Comparison of ENCODE assay signal across 8 cellular contexts in genomic region chr1:15304708-15305326, GRCh38. TPM values are rescaled to one million over a fixed set of nuclear protein-coding genes. Genes with fewer than 3 reads are reported as not detected.
DNase-seq lines count a peak whose midpoint lies in the region; ATAC-seq and TF ChIP-seq lines count a peak whose summit lies in the region.

No MANE protein-coding gene starts in this region.

- peaks cover 7% of the 10 kb centered on the region for H3K27me3 Mint-ChIP-seq in activated T-cell treated with anti-CD3 and anti-CD28 coated beads, Interleukin-2, amount 50 U/mL, for 4 hours (ENCODE audit: low read depth)

- TF ChIP-seq CTCF in OCI-LY7 (conservative IDR thresholded peaks at IDR 0.05; ENCODE audit: low read length) (peak; percentile 98), fibroblast of villous mesenchyme (IDR thresholded peaks at IDR 0.05; ENCODE audit: insufficient read depth, low read depth, low read length) (peak; percentile 87), ovary (IDR thresholded peaks at IDR 0.05) (peak; percentile 68 to 78 (median 77)), tibial artery (IDR thresholded peaks at IDR 0.05) (peak; percentile 71 to 81)

- H2AFZ ChIP-seq in OCI-LY7 (ENCODE audit: low read length) = no peak overlapping the region

- peak; percentile 63 to 74 for ATAC-seq in activated T-cell treated with anti-CD3 and anti-CD28 coated beads, Interleukin-2, amount 50 U/mL, for 4 hours
- ATAC-seq in HG03378 (IDR thresholded peaks at IDR 0.05; ENCODE audit: unreplicated experiment) = no peak

- no peaks in the 10 kb centered on the region for H3K9me2 ChIP-seq in OCI-LY7 (ENCODE audit: insufficient read depth, low read length)

- no peak overlapping the region for H3K4me3 ChIP-seq in OCI-LY7 (ENCODE audit: low read depth, low read length, poor library complexity, severe bottlenecking)
- no peak overlapping the region for H3K4me3 ChIP-seq in fibroblast of villous mesenchyme (ENCODE audit: low read depth, low read length)
- no peak overlapping the region for H3K4me3 ChIP-seq in ovary
- H3K4me3 ChIP-seq in tibial artery = no peak overlapping the region

- peaks cover 2% of the 10 kb centered on the region for H3K36me3 Mint-ChIP-seq in activated T-cell treated with anti-CD3 and anti-CD28 coated beads, Interleukin-2, amount 50 U/mL, for 4 hours (ENCODE audit: insufficient read depth)

- H3K4me1 ChIP-seq in OCI-LY7 (ENCODE audit: insufficient read depth, low read length, poor library complexity, severe bottlenecking) = no peaks in the 10 kb centered on the region
- H3K4me1 ChIP-seq in ovary (ENCODE audit: insufficient read depth) = peaks cover 2% of the 10 kb centered on the region
- no peaks in the 10 kb centered on the region for H3K4me1 ChIP-seq in tibial artery

- intact Hi-C loops in OCI-LY7 (cut with micrococcal nuclease; ENCODE audit: unreplicated experiment) = loop anchor here (1.0 kb wide), 1 partner anchor 177 kb away; no protein-coding TSS in a partner anchor
- intact Hi-C loops in ovary (cut with DNase I) = loop anchor here in 2 of 4 donors (5.0 to 10.0 kb wide), 2 partner anchors 178 to 1340 kb away; no protein-coding TSS in a partner anchor
- intact Hi-C loops in tibial artery (cut with DNase I; ENCODE audit: low total_unique reads) = loop anchor here (5.0 kb wide), 1 partner anchor 178 kb away; no protein-coding TSS in a partner anchor

- WGBS in ovary, 3 donors = 18 to 20% (median 20%) methylated on average over 11 of the region's 11 CpGs

- POLR2A ChIA-PET in OCI-LY7 (lab: Charles Lee) = no interaction called here

- H3K27ac ChIP-seq in OCI-LY7 (ENCODE audit: low read depth, low read length, poor library complexity, severe bottlenecking) = no peak overlapping the region
- H3K27ac ChIP-seq in ovary = no peak overlapping the region
- no peak overlapping the region for H3K27ac ChIP-seq in tibial artery

- H3K27me3 ChIP-seq in ovary = no peaks in the 10 kb centered on the region
- H3K27me3 ChIP-seq in tibial artery = peaks cover 0 to 1% of the 10 kb centered on the region in 2 donors

- H3K36me3 ChIP-seq in OCI-LY7 (ENCODE audit: insufficient read depth, low read length) = no peaks in the 10 kb centered on the region
- no peaks in the 10 kb centered on the region for H3K36me3 ChIP-seq in ovary
- no peaks in the 10 kb centered on the region for H3K36me3 ChIP-seq in tibial artery

- no TSS peak for BruUV-seq in OCI-LY7 (replicated peaks; lab: Mats Ljungman, UMichigan)

- DNase-seq in Ammon's horn (ENCODE audit: low spot score) (peak; percentile 56), HCEC 1CT (peak; percentile 53), OCI-LY7 (ENCODE audit: low spot score) (peak; percentile 70), fibroblast of villous mesenchyme (ENCODE audit: low read depth) (peak; percentile 63), ovary (peak; percentile 64 to 85 (median 73)), tibial artery (peak in 1 of 2 donors; percentile 50)
- DNase-seq in activated T-cell treated with anti-CD3 and anti-CD28 coated beads, Interleukin-2, amount 50 U/mL, for 4 hours = peak; percentile 70

- no peaks in the 10 kb centered on the region for H3K4me1 Mint-ChIP-seq in activated T-cell treated with anti-CD3 and anti-CD28 coated beads, Interleukin-2, amount 50 U/mL, for 4 hours (ENCODE audit: low read depth)

- TF ChIP-seq EP300 in ovary (IDR thresholded peaks at IDR 0.05) = no peak

- no peak for TF ChIP-seq POLR2A in ovary (IDR thresholded peaks at IDR 0.05)

- H3K79me2 ChIP-seq in OCI-LY7 (ENCODE audit: insufficient read depth, low read depth, low read length) = no peaks in the 10 kb centered on the region

- no peaks in the 10 kb centered on the region for H3K9me3 Mint-ChIP-seq in activated T-cell treated with anti-CD3 and anti-CD28 coated beads, Interleukin-2, amount 50 U/mL, for 4 hours

- H4K20me1 ChIP-seq in OCI-LY7 (ENCODE audit: insufficient read depth, low read length) = no peaks in the 10 kb centered on the region

- H3K9me3 ChIP-seq in OCI-LY7 (ENCODE audit: low read length) (no peaks in the 10 kb centered on the region), ovary (no peaks in the 10 kb centered on the region), tibial artery (no peaks in the 10 kb centered on the region)

- no peak overlapping the region for H3K4me2 ChIP-seq in OCI-LY7 (ENCODE audit: low read length)

- H3K4me3 Mint-ChIP-seq in activated T-cell treated with anti-CD3 and anti-CD28 coated beads, Interleukin-2, amount 50 U/mL, for 4 hours = no peak overlapping the region

- CTCF ChIA-PET in OCI-LY7 (lab: Charles Lee; ENCODE audit: unreplicated experiment) = no interaction called here

RNA-seq across cellular contexts. Expression of gene FHAD1, which starts 57.8 kb away (rescaled TPM):
- not detected in 2 replicates for total RNA-seq in OCI-LY7 (2014; rRNA removed; shearing (Covaris generic))
- not detected in 2 replicates for total RNA-seq in OCI-LY7 (2022)
- total RNA-seq in activated T-cell treated with anti-CD3 and anti-CD28 coated beads, Interleukin-2, amount 50 U/mL, for 4 hours = under 1 TPM; 0.08 to 0.50 (median 0.20) TPM
- total RNA-seq in fibroblast of villous mesenchyme = under 0.01 TPM in 2 replicates
- total RNA-seq in ovary = 10 to 100 TPM in 1 of 7 donors, 1 to 10 TPM in 4, under 1 TPM in 2; 0.53 to 23.0 (median 2.3) TPM
- polyA plus RNA-seq in ovary = under 1 TPM; 0.40 to 0.65 TPM
